ENCODE assay signal across 19 cellular contexts in genomic region chr10:5963071-5963470, GRCh38. TPM values are rescaled to one million over a fixed set of nuclear protein-coding genes. Genes with fewer than 3 reads are reported as not detected.
"Had no signal": no experiment of that assay in that cellular context is flagged by ENCODE, and none has a peak within 500 bp of the region (broad histone marks: within the 10 kb centered on the region; RNA-seq: fewer than 3 reads in every experiment).

No MANE protein-coding gene starts in this region.

- H3K27me3 ChIP-seq: cardiac muscle cell, dorsolateral prefrontal cortex, foreskin keratinocyte, right atrium auricular region, upper lobe of right lung had no signal

- DNase-seq: activated CD4-positive, alpha-beta T cell treated with anti-CD3 and anti-CD28 coated beads for 1 hour; activated CD8-positive, alpha-beta memory T cell treated with anti-CD3 and anti-CD28 coated beads for 24 hours; activated gamma-delta T cell; foreskin keratinocyte; hippocampal formation; mammary epithelial cell; stimulated activated CD4-positive, alpha-beta T cell treated with anti-CD3 and anti-CD28 coated beads, Interleukin-4, amount 100 ng/mL, for 4 hours; upper lobe of right lung; WERI-Rb-1 had no signal

- FAIRE-seq: keratinocyte had no signal

- H3K4me1 Mint-ChIP-seq: stimulated activated memory B cell treated with anti-CD40 and anti-IgM and Interleukin-4, amounts not matched to agents 10 μg/mL and 1 μg/mL and 100 μg/mL, for 72 hours had no signal

- H3K9me3 Mint-ChIP-seq: neural crest cell; stimulated activated memory B cell treated with anti-CD40 and anti-IgM and Interleukin-4, amounts not matched to agents 10 μg/mL and 1 μg/mL and 100 μg/mL, for 72 hours had no signal

- ATAC-seq: foreskin keratinocyte; left lobe of liver; stimulated activated memory B cell treated with anti-CD40 and anti-IgM and Interleukin-4, amounts not matched to agents 10 μg/mL and 1 μg/mL and 100 μg/mL, for 72 hours; upper lobe of right lung had no signal

- H3K36me3 ChIP-seq: cardiac muscle cell, prostate gland, right atrium auricular region, WERI-Rb-1 had no signal

- H3K4me3 Mint-ChIP-seq: activated naive CD8-positive, alpha-beta T cell; neural crest cell; stimulated activated memory B cell treated with anti-CD40 and anti-IgM and Interleukin-4, amounts not matched to agents 10 μg/mL and 1 μg/mL and 100 μg/mL, for 72 hours had no signal

- H3K27ac ChIP-seq: cardiac muscle cell, dorsolateral prefrontal cortex, epithelial cell of prostate, foreskin keratinocyte, prostate gland, right atrium auricular region, upper lobe of right lung, WERI-Rb-1 had no signal

- H3K4me1 ChIP-seq: prostate gland, right atrium auricular region had no signal

- H3K27me3 Mint-ChIP-seq: activated naive CD8-positive, alpha-beta T cell; stimulated activated memory B cell treated with anti-CD40 and anti-IgM and Interleukin-4, amounts not matched to agents 10 μg/mL and 1 μg/mL and 100 μg/mL, for 72 hours had no signal

- H3K27ac Mint-ChIP-seq: activated naive CD8-positive, alpha-beta T cell; stimulated activated memory B cell treated with anti-CD40 and anti-IgM and Interleukin-4, amounts not matched to agents 10 μg/mL and 1 μg/mL and 100 μg/mL, for 72 hours had no signal

- H3K9me3 ChIP-seq: prostate gland, right atrium auricular region, upper lobe of right lung had no signal

- H3K4me3 ChIP-seq: cardiac muscle cell, dorsolateral prefrontal cortex, prostate gland, right atrium auricular region, upper lobe of right lung had no signal

RNA-seq across cellular contexts. Expression of gene IL15RA, which starts 14.3 kb away (rescaled TPM):
- total RNA-seq: neural crest cell had no signal
